8 cellular contexts compared by ENCODE assay signal in the genomic region with DNA sequence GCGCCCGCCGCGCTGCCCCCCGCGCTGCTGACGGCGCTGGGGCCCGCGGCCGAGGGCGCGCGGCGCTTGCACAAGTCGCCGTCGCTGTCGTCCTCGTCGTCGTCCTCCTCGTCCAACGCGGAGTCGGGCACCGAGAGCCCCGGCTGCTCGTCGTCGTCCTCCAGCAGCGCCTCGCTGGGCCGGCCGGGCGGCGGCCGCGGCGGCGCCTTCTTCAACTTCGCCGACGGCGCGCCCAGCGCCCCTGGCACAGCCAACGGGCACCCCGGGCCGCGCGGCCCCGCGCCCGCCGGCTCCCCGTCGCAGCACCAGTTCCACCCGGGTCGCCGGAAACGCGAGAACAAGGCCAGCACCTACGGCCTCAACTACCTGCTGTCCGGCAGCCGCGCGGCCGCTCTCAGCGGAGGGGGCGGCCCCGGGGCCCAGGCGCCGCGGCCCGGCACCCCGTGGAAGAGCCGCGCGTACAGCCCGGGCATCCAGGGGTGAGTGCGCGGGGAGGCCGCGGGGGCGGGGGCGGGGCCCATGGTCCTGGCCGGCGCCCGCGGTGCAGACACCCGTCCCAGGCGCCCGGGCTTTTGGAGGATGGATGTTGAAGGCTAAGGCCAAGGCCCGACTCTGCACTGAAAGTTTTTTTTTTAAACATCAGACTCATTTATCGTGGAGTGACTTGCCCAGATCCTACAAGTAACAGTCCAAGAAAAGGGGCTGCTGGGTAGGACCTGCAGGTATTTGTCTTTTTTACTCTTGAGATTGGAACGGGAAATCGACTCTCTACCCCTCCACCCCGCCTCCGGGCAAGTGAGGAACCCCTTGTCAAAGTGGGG. TPM values are rescaled to one million over a fixed set of nuclear protein-coding genes. Genes with fewer than 3 reads are reported as not detected.
A peak's percentile ranks its signal among the peaks of the same experiment; 100 is the strongest.
DNase-seq lines count a peak whose midpoint lies in the region; ATAC-seq and TF ChIP-seq lines count a peak whose summit lies in the region.

No MANE protein-coding gene starts in this region.

- ATAC-seq in lung (ENCODE audit: insufficient read depth, low FRiP score): no peak
- ATAC-seq in HG03439 (IDR thresholded peaks at IDR 0.05; ENCODE audit: unreplicated experiment): no peak
- no peak for ATAC-seq in GM19035 (IDR thresholded peaks at IDR 0.05; ENCODE audit: unreplicated experiment)

- no peaks in the 10 kb centered on the region for H3K36me3 ChIP-seq in SJCRH30
- H3K36me3 ChIP-seq in lung (ENCODE audit: control insufficient read depth in 2 of 2, insufficient read depth in 2 of 2, low read length in 2 of 2): peaks cover 0 to 2% of the 10 kb centered on the region in 2 donors

- H3K4me1 Mint-ChIP-seq in type B pancreatic cell (ENCODE audit: unreplicated experiment): peaks cover 53% of the 10 kb centered on the region

- H3K4me3 ChIP-seq in SJCRH30 (peak overlapping the region; percentile 63), cardiac fibroblast (replicated peaks in 1 of 2; ENCODE audit: low read depth in 2 of 2, low read length in 2 of 2) (peak overlapping the region; percentile 56 to 71), lung (peak overlapping the region; percentile 73)

- H3K4me1 ChIP-seq in SJCRH30 (no peaks in the 10 kb centered on the region), lung (ENCODE audit: control insufficient read depth in 2 of 2, insufficient read depth in 2 of 2, low read length in 2 of 2) (peaks cover 22 to 25% of the 10 kb centered on the region in 2 donors)

- no peaks in the 10 kb centered on the region for H3K9me3 Mint-ChIP-seq in type B pancreatic cell

- 0 to 1% methylated on average over 48 to 100 of the region's 100 CpGs for WGBS in lung, 2 donors

- DNase-seq in SKM-1 treated with dmso at 0.1 percent for 144 hours (lab: John Stamatoyannopoulos, UW; ENCODE audit: unreplicated experiment): peak; percentile 2
- DNase-seq in SKM-1 (lab: John Stamatoyannopoulos, UW; ENCODE audit: unreplicated experiment): no peak
- DNase-seq in SJCRH30: peak in 1 of 2 experiments; percentile 16
- peak in 1 of 2 donors; percentile 20 for DNase-seq in cardiac fibroblast (ENCODE audit: low read depth in 2 of 2)
- DNase-seq in lung (ENCODE audit: low spot score): peak; percentile 29
- DNase-seq in type B pancreatic cell (ENCODE audit: extremely low spot score, unreplicated experiment): peak; percentile 67

- peaks cover 5% of the 10 kb centered on the region for H3K27me3 Mint-ChIP-seq in type B pancreatic cell

- H3K27me3 ChIP-seq in SJCRH30 (no peaks in the 10 kb centered on the region), lung (ENCODE audit: control insufficient read depth, insufficient read depth) (no peaks in the 10 kb centered on the region)

- H3K27ac ChIP-seq in SJCRH30 (no peak overlapping the region), lung (ENCODE audit: low read depth in 1 of 2, low read length in 1 of 2) (peak overlapping the region; percentile 73 to 90)

- H3K36me3 Mint-ChIP-seq in type B pancreatic cell: peaks cover 4% of the 10 kb centered on the region

- TF ChIP-seq CTCF in cardiac fibroblast (IDR thresholded peaks at IDR 0.05; ENCODE audit: low read depth, low read length) (no peak), lung (IDR thresholded peaks at IDR 0.05; ENCODE audit: control extremely low read depth, extremely low read depth) (no peak), type B pancreatic cell (conservative IDR thresholded peaks at IDR 0.05) (no peak)

- H3K9me3 ChIP-seq in SJCRH30 (replicated peaks): no peaks in the 10 kb centered on the region
- no peaks in the 10 kb centered on the region for H3K9me3 ChIP-seq in lung (ENCODE audit: control insufficient read depth in 2 of 2, insufficient read depth in 1 of 2, low read length in 1 of 2)

- H3K4me3 Mint-ChIP-seq in type B pancreatic cell: peak overlapping the region; percentile 92

- peak overlapping the region; percentile 79 for H3K27ac Mint-ChIP-seq in type B pancreatic cell

RNA-seq across cellular contexts. Expression of gene TENT4A, which starts 1.2 kb away (rescaled TPM):
- 21.5 and 21.6 TPM in 2 replicates for total RNA-seq in SJCRH30 (2014; rRNA removed; shearing (Covaris generic))
- total RNA-seq in lung (10 to 100 TPM; 24.3 to 46.9 TPM), type B pancreatic cell (ENCODE audit: low replicate concordance) (21.7 and 34.1 TPM in 2 replicates)
- 10 to 100 TPM in 1 of 2 donors, 1 to 10 TPM in 1; 9.4 to 10.4 TPM for polyA plus RNA-seq in lung
